In genomic region chr2:5742126-5742525, GRCh38 we compare ENCODE assay signal across 1 cellular context.
TF ChIP-seq lines count a peak whose summit lies in the region.

No MANE protein-coding gene starts in this region.

TF ChIP-seq in H1, 55 proteins besides CTCF, POLR2A, EP300 and RAD21 (continued from another document):
- TF ChIP-seq CHD7 (IDR thresholded peaks at IDR 0.05; ENCODE audit: insufficient replicate concordance, low read length) (no peak), SP4 (IDR thresholded peaks at IDR 0.05; ENCODE audit: low read length) (no peak), SUZ12 (IDR thresholded peaks at IDR 0.05; ENCODE audit: low read length) (no peak), BRCA1 (IDR thresholded peaks at IDR 0.05; ENCODE audit: low read depth, low read length) (no peak), RXRA (IDR thresholded peaks at IDR 0.05; ENCODE audit: insufficient read depth, low read depth, low read length) (no peak), TEAD4 (IDR thresholded peaks at IDR 0.05; ENCODE audit: low read depth, low read length) (no peak), CREB1 (IDR thresholded peaks at IDR 0.05) (no peak), BACH1 (IDR thresholded peaks at IDR 0.05; ENCODE audit: low read length) (no peak), SIX5 (IDR thresholded peaks at IDR 0.05; ENCODE audit: low read depth, low read length) (no peak), RBBP5 (IDR thresholded peaks at IDR 0.05; ENCODE audit: borderline replicate concordance, low read depth, low read length) (no peak), EZH2 (IDR thresholded peaks at IDR 0.05; ENCODE audit: low read depth, low read length, severe bottlenecking) (no peak), POU5F1 (IDR thresholded peaks at IDR 0.05; ENCODE audit: low read depth, low read length) (no peak)
